In genomic region chr19:39426170-39426569, GRCh38 we compare ENCODE assay signal across 17 cellular contexts. TPM values are rescaled to one million over a fixed set of nuclear protein-coding genes. Genes with fewer than 3 reads are reported as not detected.
A peak's percentile ranks its signal among the peaks of the same experiment; 100 is the strongest.
DNase-seq lines count a peak whose midpoint lies in the region; ATAC-seq, FAIRE-seq and TF ChIP-seq lines count a peak whose summit lies in the region.
"Had no signal": no experiment of that assay in that cellular context is flagged by ENCODE, and none has a peak within 500 bp of the region (broad histone marks: within the 10 kb centered on the region; RNA-seq: fewer than 3 reads in every experiment).

No MANE protein-coding gene starts in this region.

- no peak for ATAC-seq in A549
- no peak for ATAC-seq in activated T-helper 17 cell treated with anti-CD3 and anti-CD28 coated beads, Interleukin-2, amount 50 U/mL, for 72 hours (replicated peaks)
- ATAC-seq: activated CD8-positive, alpha-beta T cell treated with anti-CD3 and anti-CD28 coated beads, Interleukin-2, amount 10 ng/mL, durations not matched to agents 7 days and 5 days; CD8-positive, alpha-beta T cell; gastrocnemius medialis had no signal

- POLR2A ChIA-PET in A549 (lab: Yijun Ruan, JAX) = interaction anchor here (0.8 to 10.5 kb wide), 5 partner anchors 9 to 22 kb away, joined by 3 to 160 read pairs (median 5); partner anchors contain the start of gene RPS16

- no peaks in the 10 kb centered on the region for H3K9me3 ChIP-seq in A549
- H3K9me3 ChIP-seq: gastrocnemius medialis had no signal

- H3K9me3 Mint-ChIP-seq in Calu3 (ENCODE audit: low read depth, unreplicated experiment) (no peaks in the 10 kb centered on the region), mesothelial cell of epicardium (no peaks in the 10 kb centered on the region)
- H3K9me3 Mint-ChIP-seq in activated T-helper 17 cell treated with anti-CD3 and anti-CD28 coated beads, Interleukin-2, amount 50 U/mL, for 72 hours = no peaks in the 10 kb centered on the region
- H3K9me3 Mint-ChIP-seq: CD8-positive, alpha-beta T cell; nephron progenitor cell had no signal

- BruUV-seq in Calu3 (replicated peaks; lab: Mats Ljungman, UMichigan) = no TSS peak

- H3K4me1 ChIP-seq in A549 = peaks cover 38% of the 10 kb centered on the region

- no peak for TF ChIP-seq RAD21 in A549 (conservative IDR thresholded peaks at IDR 0.05 in 1 of 2, IDR thresholded peaks at IDR 0.05 in 1 of 2)

- CTCF ChIA-PET in A549 (lab: Yijun Ruan, JAX) = interaction anchor here (0.8 to 23.5 kb wide), 8 partner anchors 9 to 366 kb away, joined by 3 to 457 read pairs (median 24); partner anchors contain the start of genes MED29, PAF1, PLEKHG2 and ZFP36
- CTCF ChIA-PET in Calu3 (lab: Charles Lee) = interaction anchor here (1.8 kb wide), 1 partner anchor 12 kb away, joined by 4 read pairs; no protein-coding TSS in a partner anchor

- intact Hi-C loops in Calu3 (cut with micrococcal nuclease; ENCODE audit: unreplicated experiment) = no loop called here

- peaks cover 52% of the 10 kb centered on the region for H3K36me3 Mint-ChIP-seq in Calu3 (ENCODE audit: insufficient read depth, unreplicated experiment)
- H3K36me3 Mint-ChIP-seq in activated T-helper 17 cell treated with anti-CD3 and anti-CD28 coated beads, Interleukin-2, amount 50 U/mL, for 72 hours (ENCODE audit: low read depth) = peaks cover 25% of the 10 kb centered on the region
- H3K36me3 Mint-ChIP-seq in mesothelial cell of epicardium = peaks cover 20% of the 10 kb centered on the region

- H3K27ac Mint-ChIP-seq in Calu3 (ENCODE audit: unreplicated experiment) (peak overlapping the region; percentile 3), mesothelial cell of epicardium (peak overlapping the region; percentile 1)
- H3K27ac Mint-ChIP-seq in activated T-helper 17 cell treated with anti-CD3 and anti-CD28 coated beads, Interleukin-2, amount 50 U/mL, for 72 hours = peak overlapping the region; percentile 2
- H3K27ac Mint-ChIP-seq: activated CD8-positive, alpha-beta T cell treated with anti-CD3 and anti-CD28 coated beads, Interleukin-2, amount 10 ng/mL, durations not matched to agents 7 days and 5 days; CD8-positive, alpha-beta T cell had no signal

- no peak overlapping the region for H3K27ac ChIP-seq in A549
- H3K27ac ChIP-seq: gastrocnemius medialis, VCaP had no signal

- H3K4me2 ChIP-seq in A549 = no peak overlapping the region

- no peaks in the 10 kb centered on the region for H3K27me3 Mint-ChIP-seq in Calu3 (ENCODE audit: unreplicated experiment)
- H3K27me3 Mint-ChIP-seq in activated T-helper 17 cell treated with anti-CD3 and anti-CD28 coated beads, Interleukin-2, amount 50 U/mL, for 72 hours = no peaks in the 10 kb centered on the region
- H3K27me3 Mint-ChIP-seq in mesothelial cell of epicardium (ENCODE audit: low read depth) = no peaks in the 10 kb centered on the region

- no peak overlapping the region for H3K4me3 ChIP-seq in A549
- H3K4me3 ChIP-seq: gastrocnemius medialis had no signal

- no peak overlapping the region for H3K4me3 Mint-ChIP-seq in Calu3 (ENCODE audit: low read depth, unreplicated experiment)
- no peak overlapping the region for H3K4me3 Mint-ChIP-seq in activated T-helper 17 cell treated with anti-CD3 and anti-CD28 coated beads, Interleukin-2, amount 50 U/mL, for 72 hours
- no peak overlapping the region for H3K4me3 Mint-ChIP-seq in mesothelial cell of epicardium
- H3K4me3 Mint-ChIP-seq: activated CD8-positive, alpha-beta T cell treated with anti-CD3 and anti-CD28 coated beads, Interleukin-2, amount 10 ng/mL, durations not matched to agents 7 days and 5 days; CD8-positive, alpha-beta T cell; nephron progenitor cell had no signal

- TF ChIP-seq POLR2A in A549 (IDR thresholded peaks at IDR 0.05; ENCODE audit: low read length) = no peak

- H3K4me1 Mint-ChIP-seq in Calu3 (ENCODE audit: low read depth, unreplicated experiment) (peaks cover 9% of the 10 kb centered on the region), mesothelial cell of epicardium (peaks cover 12% of the 10 kb centered on the region)
- H3K4me1 Mint-ChIP-seq in activated T-helper 17 cell treated with anti-CD3 and anti-CD28 coated beads, Interleukin-2, amount 50 U/mL, for 72 hours = peaks cover 8% of the 10 kb centered on the region

- DNase-seq in A549 (ENCODE audit: low read depth in 1 of 2, low spot score in 1 of 2) (no peak), Calu3 (no peak), mesothelial cell of epicardium (ENCODE audit: low spot score in 2 of 2, unreplicated experiment in 2 of 2) (no peak), HPDE6-E6E7 (ENCODE audit: extremely low spot score) (no peak), GF-D8 (lab: John Stamatoyannopoulos, UW) (no peak), T-helper 2 cell (no peak)
- no peak for DNase-seq in activated CD8-positive, alpha-beta memory T cell treated with anti-CD3 and anti-CD28 coated beads, Interleukin-2, amount 50 U/mL, for 4 hours
- DNase-seq: activated CD8-positive, alpha-beta T cell treated with anti-CD3 and anti-CD28 coated beads, Interleukin-2, amount 10 ng/mL, durations not matched to agents 7 days and 5 days; CD8-positive, alpha-beta T cell; gastrocnemius medialis; mammary epithelial cell; NCI-H1105 treated with DMSO at 0.1 percent for 48 hours; nephron progenitor cell; SHP77 treated with DMSO at 0.1 percent for 48 hours; T-helper 1 cell had no signal

- TF ChIP-seq CTCF in A549 (IDR thresholded peaks at IDR 0.05) (no peak), Calu3 (IDR thresholded peaks at IDR 0.05; ENCODE audit: unreplicated experiment) (no peak), mesothelial cell of epicardium (IDR thresholded peaks at IDR 0.05; ENCODE audit: unreplicated experiment) (no peak)

- FAIRE-seq in A549 (lab: Jason Lieb, UNC) = no peak

- TF ChIP-seq EP300 in A549 (IDR thresholded peaks at IDR 0.05) = no peak

- 65% methylated on average over 5 of the region's 5 CpGs for WGBS in A549 (ENCODE audit: missing lambda C conversion rate)

TF ChIP-seq in A549, 52 proteins besides CTCF, POLR2A, EP300 and RAD21 (continues in another document):
- TF ChIP-seq MAZ (IDR thresholded peaks at IDR 0.05; ENCODE audit: borderline replicate concordance, low read depth, low read length) (no peak), FOSL2 (IDR thresholded peaks at IDR 0.05) (no peak), FOSL2 (CRISPR knock-in tag; IDR thresholded peaks at IDR 0.05) (no peak), ZNF302 (CRISPR knock-in tag; IDR thresholded peaks at IDR 0.05) (no peak), KDM1A (IDR thresholded peaks at IDR 0.05; ENCODE audit: low read depth) (no peak)

RNA-seq across cellular contexts. Expression of gene RPS16, which starts 9.6 kb away (rescaled TPM):
- polyA plus RNA-seq in A549 (2011; rRNA removed) = 4,855 and 5,722 TPM in 2 replicates
- 15,003 and 17,959 TPM in 2 replicates for polyA plus RNA-seq in A549 (2012; cell fraction: cytosol; rRNA removed)
- 8,488 and 9,467 TPM in 2 replicates for polyA plus RNA-seq in A549 (2012; cell fraction: nucleus; rRNA removed)
- 4,280 to 4,348 TPM (median 4,297 TPM) in 3 replicates for polyA plus RNA-seq in A549 (2017; fragmentation: RNase III; extraction: RNeasy Plus Mini Kit Qiagen cat#74134 plus additional on column Dnase treatment)
- 5,249 and 5,947 TPM in 2 replicates for polyA minus RNA-seq in A549 (2011; rRNA and poly(A)+ RNA removed)
- 1,912 and 1,929 TPM in 2 replicates for total RNA-seq in Calu3 (2022)
- total RNA-seq in activated T-helper 17 cell treated with anti-CD3 and anti-CD28 coated beads, Interleukin-2, amount 50 U/mL, for 72 hours = 1,000 to 10,000 TPM; 2,984 to 3,090 TPM
- total RNA-seq in mesothelial cell of epicardium = 1,616 to 1,722 TPM (median 1,707 TPM) in 3 replicates

RNA-seq across cellular contexts. Expression of gene PLEKHG2, which starts 13.7 kb away (rescaled TPM):
- polyA plus RNA-seq in A549 (2011; rRNA removed) = 21.6 and 35.1 TPM in 2 replicates
- polyA plus RNA-seq in A549 (2012; cell fraction: cytosol; rRNA removed) = 17.7 and 23.5 TPM in 2 replicates
- polyA plus RNA-seq in A549 (2012; cell fraction: nucleus; rRNA removed) = 94.8 and 104 TPM in 2 replicates
- polyA plus RNA-seq in A549 (2017; fragmentation: RNase III; extraction: RNeasy Plus Mini Kit Qiagen cat#74134 plus additional on column Dnase treatment) = 32.2 to 41.7 TPM (median 39.1 TPM) in 3 replicates
- 43.4 and 45.6 TPM in 2 replicates for polyA minus RNA-seq in A549 (2011; rRNA and poly(A)+ RNA removed)
- 64.1 and 65.3 TPM in 2 replicates for total RNA-seq in Calu3 (2022)
- total RNA-seq in activated T-helper 17 cell treated with anti-CD3 and anti-CD28 coated beads, Interleukin-2, amount 50 U/mL, for 72 hours = 10 to 100 TPM; 51.2 to 69.4 TPM
- total RNA-seq in mesothelial cell of epicardium = 160 to 172 TPM (median 164 TPM) in 3 replicates

RNA-seq across cellular contexts. Expression of gene SUPT5H, which starts 19.2 kb away (rescaled TPM):
- polyA plus RNA-seq in A549 (2011; rRNA removed) (133 and 186 TPM in 2 replicates), A549 (2017; fragmentation: RNase III; extraction: RNeasy Plus Mini Kit Qiagen cat#74134 plus additional on column Dnase treatment) (200 to 223 TPM (median 222 TPM) in 3 replicates)
- 147 and 165 TPM in 2 replicates for polyA plus RNA-seq in A549 (2012; cell fraction: cytosol; rRNA removed)
- polyA plus RNA-seq in A549 (2012; cell fraction: nucleus; rRNA removed) = 393 and 418 TPM in 2 replicates
- polyA minus RNA-seq in A549 (2011; rRNA and poly(A)+ RNA removed) = 133 and 149 TPM in 2 replicates
- total RNA-seq in Calu3 (2022) (158 and 189 TPM in 2 replicates), mesothelial cell of epicardium (127 to 136 TPM (median 129 TPM) in 3 replicates)
- 100 to 1,000 TPM; 182 to 239 TPM for total RNA-seq in activated T-helper 17 cell treated with anti-CD3 and anti-CD28 coated beads, Interleukin-2, amount 50 U/mL, for 72 hours

RNA-seq across cellular contexts. Expression of gene ZFP36, which starts 19.5 kb away (rescaled TPM):
- polyA plus RNA-seq in A549 (2011; rRNA removed) = 29.1 and 35.6 TPM in 2 replicates
- 37.1 and 59.9 TPM in 2 replicates for polyA plus RNA-seq in A549 (2012; cell fraction: cytosol; rRNA removed)
- 113 and 124 TPM in 2 replicates for polyA plus RNA-seq in A549 (2012; cell fraction: nucleus; rRNA removed)
- 16.5 to 22.1 TPM (median 18.3 TPM) in 3 replicates for polyA plus RNA-seq in A549 (2017; fragmentation: RNase III; extraction: RNeasy Plus Mini Kit Qiagen cat#74134 plus additional on column Dnase treatment)
- 13.2 and 18.9 TPM in 2 replicates for polyA minus RNA-seq in A549 (2011; rRNA and poly(A)+ RNA removed)
- 70.8 and 107 TPM in 2 replicates for total RNA-seq in Calu3 (2022)
- total RNA-seq in activated T-helper 17 cell treated with anti-CD3 and anti-CD28 coated beads, Interleukin-2, amount 50 U/mL, for 72 hours = 100 to 1,000 TPM in 1 of 2 donors, 10 to 100 TPM in 1; 67.4 to 265 TPM
- total RNA-seq in mesothelial cell of epicardium = 111 to 113 TPM (median 111 TPM) in 3 replicates

RNA-seq across cellular contexts. Expression of gene MED29, which starts 35.0 kb away (rescaled TPM):
- polyA plus RNA-seq in A549 (2011; rRNA removed) (55.7 and 57.5 TPM in 2 replicates), A549 (2017; fragmentation: RNase III; extraction: RNeasy Plus Mini Kit Qiagen cat#74134 plus additional on column Dnase treatment) (47.7 to 50.7 TPM (median 48.7 TPM) in 3 replicates)
- polyA plus RNA-seq in A549 (2012; cell fraction: cytosol; rRNA removed) = 62.4 and 81.8 TPM in 2 replicates
- polyA plus RNA-seq in A549 (2012; cell fraction: nucleus; rRNA removed) = 48.3 and 60.2 TPM in 2 replicates
- polyA minus RNA-seq in A549 (2011; rRNA and poly(A)+ RNA removed) = 48.8 and 57.0 TPM in 2 replicates
- total RNA-seq in Calu3 (2022) (56.8 and 66.6 TPM in 2 replicates), mesothelial cell of epicardium (35.6 to 39.2 TPM (median 36.1 TPM) in 3 replicates)
- 10 to 100 TPM; 24.6 to 27.7 TPM for total RNA-seq in activated T-helper 17 cell treated with anti-CD3 and anti-CD28 coated beads, Interleukin-2, amount 50 U/mL, for 72 hours
